ENCODE assay signal across 24 cellular contexts in genomic region chr16:11488304-11488703, GRCh38.
"Had no signal": no experiment of that assay in that cellular context is flagged by ENCODE, and none has a peak within 500 bp of the region (broad histone marks: within the 10 kb centered on the region; RNA-seq: fewer than 3 reads in every experiment).

No MANE protein-coding gene starts in this region.

- H3K27me3 ChIP-seq: neural progenitor cell, pancreas, right lobe of liver, sigmoid colon, stomach, thyroid gland, tibial nerve, upper lobe of left lung, vagina had no signal

- H3K36me3 ChIP-seq: neural progenitor cell, pancreas, right lobe of liver, sigmoid colon, stomach, thoracic aorta, thyroid gland, upper lobe of left lung, vagina had no signal

- DNase-seq: naive B cell; naive thymus-derived CD8-positive, alpha-beta T cell; pancreas; right cardiac atrium; sigmoid colon; small intestine; stimulated activated CD4-positive, alpha-beta T cell treated with anti-CD3 and anti-CD28 coated beads, Interleukin-15, amount 100 ng/mL, for 24 hours; stimulated activated CD4-positive, alpha-beta T cell treated with anti-CD3 and anti-CD28 coated beads, Interleukin-2, amount 100 ng/mL, for 24 hours; stimulated activated CD4-positive, alpha-beta T cell treated with anti-CD3 and anti-CD28 coated beads, Interleukin-2, amount 100 ng/mL, for 48 hours; stimulated activated CD4-positive, alpha-beta T cell treated with anti-CD3 and anti-CD28 coated beads, Interleukin-4, amount 100 ng/mL, for 24 hours; stimulated activated naive B cell treated with anti-CD40 and anti-IgM and Interleukin-4, amounts not matched to agents 10 μg/mL and 1 μg/mL and 100 μg/mL, for 72 hours; stimulated activated naive CD4-positive, alpha-beta T cell treated with Interleukin-2 at 50 U/mL for 16 hours; stomach; thyroid gland; upper lobe of left lung had no signal

- H3K9ac ChIP-seq: neural progenitor cell had no signal

- H3K27ac ChIP-seq: pancreas, psoas muscle, right lobe of liver, sigmoid colon, stomach, thoracic aorta, thyroid gland, tibial nerve, upper lobe of left lung, vagina had no signal

- H3K9me3 ChIP-seq: pancreas, psoas muscle, right lobe of liver, thyroid gland, vagina had no signal

- ATAC-seq: naive thymus-derived CD8-positive, alpha-beta T cell; natural killer cell treated with Interleukin-12 subunit alpha and Interleukin-12 subunit beta and Interleukin-15 and Interleukin-18, amount 100 ng/mL, for 72 hours; pancreas; psoas muscle; right cardiac atrium; right lobe of liver; stimulated activated effector memory CD8-positive, alpha-beta T cell treated with anti-CD3 and anti-CD28 coated beads, Interleukin-12 subunit alpha, Interleukin-12 subunit beta, amount 100 ng/mL, for 72 hours; stimulated activated naive B cell treated with anti-CD40 and anti-IgM and Interleukin-4, amounts not matched to agents 10 μg/mL and 1 μg/mL and 100 μg/mL, for 72 hours had no signal

- H3K4me3 ChIP-seq: neural progenitor cell, pancreas, psoas muscle, right lobe of liver, sigmoid colon, stomach, thoracic aorta, thyroid gland, tibial nerve, upper lobe of left lung, vagina had no signal

- FAIRE-seq: pancreas, small intestine, urothelium cell line had no signal

- H3K4me1 ChIP-seq: pancreas, psoas muscle, right lobe of liver, sigmoid colon, stomach, thyroid gland, tibial nerve, upper lobe of left lung, vagina had no signal

- H2AFZ ChIP-seq: neural progenitor cell had no signal
